ENCODE assay signal across 1 cellular context in genomic region chr11:94790771-94791180, GRCh38.
TF ChIP-seq lines count a peak whose summit lies in the region.

No MANE protein-coding gene starts in this region.

TF ChIP-seq in HCT116, 20 proteins besides CTCF, POLR2A, EP300 and RAD21 (continued from another document):
- TF ChIP-seq TCF7L2 (IDR thresholded peaks at IDR 0.05; ENCODE audit: borderline replicate concordance, extremely low read depth, insufficient read depth, insufficient read length) (no peak), ATF3 (IDR thresholded peaks at IDR 0.05) (no peak), SRF (IDR thresholded peaks at IDR 0.05; ENCODE audit: low read depth) (no peak), EGR1 (IDR thresholded peaks at IDR 0.05; ENCODE audit: low read depth) (no peak), EZH2phosphoT487 (IDR thresholded peaks at IDR 0.05; ENCODE audit: borderline replicate concordance) (no peak), MAX (IDR thresholded peaks at IDR 0.05) (no peak), JUND (IDR thresholded peaks at IDR 0.05) (no peak)
